In genomic region chr6:152552616-152553209, GRCh38 we compare ENCODE assay signal across 8 cellular contexts.
DNase-seq lines count a peak whose midpoint lies in the region; ATAC-seq, FAIRE-seq and TF ChIP-seq lines count a peak whose summit lies in the region.

No MANE protein-coding gene starts in this region.

- H3K9me3 ChIP-seq in SK-N-MC (ENCODE audit: low read depth, low read length) = no peaks in the 10 kb centered on the region
- peaks cover 0 to 3% of the 10 kb centered on the region in 2 donors for H3K9me3 ChIP-seq in lung (ENCODE audit: control insufficient read depth in 2 of 2, insufficient read depth in 1 of 2, low read length in 1 of 2)
- H3K9me3 ChIP-seq in tibial artery = peaks cover 0 to 5% (median 5%) of the 10 kb centered on the region in 3 donors

- H3K4me1 ChIP-seq in lung (ENCODE audit: control insufficient read depth in 2 of 2, insufficient read depth in 2 of 2, low read length in 2 of 2) (no peaks in the 10 kb centered on the region), tibial artery (no peaks in the 10 kb centered on the region)

- no peak overlapping the region for H3K4me3 ChIP-seq in SK-N-MC
- no peak overlapping the region for H3K4me3 ChIP-seq in dorsolateral prefrontal cortex
- H3K4me3 ChIP-seq in lung = no peak overlapping the region
- no peak overlapping the region for H3K4me3 ChIP-seq in tibial artery

- intact Hi-C loops in dorsolateral prefrontal cortex (cut with DNase I) = no loop called here
- intact Hi-C loops in tibial artery (cut with DNase I; ENCODE audit: low total_unique reads) = no loop called here

- H3K9ac ChIP-seq in SK-N-MC (ENCODE audit: insufficient read length) = no peak overlapping the region

- 30 to 35% methylated on average over 9 of the region's 9 CpGs for whole genome bisulfite sequencing in lung, 2 donors

- no peak overlapping the region for H3K27ac ChIP-seq in SK-N-MC
- no peak overlapping the region for H3K27ac ChIP-seq in dorsolateral prefrontal cortex
- no peak overlapping the region for H3K27ac ChIP-seq in lung (ENCODE audit: low read depth in 1 of 2, low read length in 1 of 2)
- no peak overlapping the region for H3K27ac ChIP-seq in tibial artery

- H3K36me3 ChIP-seq in SK-N-MC (ENCODE audit: insufficient read depth, low read length) (no peaks in the 10 kb centered on the region), lung (ENCODE audit: control insufficient read depth in 2 of 2, insufficient read depth in 2 of 2, low read length in 2 of 2) (no peaks in the 10 kb centered on the region), tibial artery (peaks cover 0 to 7% (median 0%) of the 10 kb centered on the region in 3 donors)

- FAIRE-seq in H54 (lab: Jason Lieb, UNC) = no peak

- H3K27me3 ChIP-seq in dorsolateral prefrontal cortex = no peaks in the 10 kb centered on the region
- no peaks in the 10 kb centered on the region for H3K27me3 ChIP-seq in lung (ENCODE audit: control insufficient read depth, insufficient read depth)
- no peaks in the 10 kb centered on the region for H3K27me3 ChIP-seq in tibial artery

- in situ Hi-C loops in KBM-7 (cut with MboI; ENCODE audit: low pct_unique_long_range_greater_than_20kb, low sequenced_read_pairs) = no loop called here

- ATAC-seq in lung (ENCODE audit: insufficient read depth, low FRiP score) = peak; percentile 80

- no peak for TF ChIP-seq POLR2A in H54 (IDR thresholded peaks at IDR 0.05; ENCODE audit: low read depth, low read length)

- peak; percentile 1 for DNase-seq in stimulated activated CD4-positive, alpha-beta T cell treated with anti-CD3 and anti-CD28 coated beads, Interleukin-12 subunit alpha, Interleukin-12 subunit beta, amount 100 ng/mL, for 4 hours
- DNase-seq in stimulated activated CD4-positive, alpha-beta T cell treated with anti-CD3 and anti-CD28 coated beads, Interleukin-4, amount 100 ng/mL, for 4 hours = no peak
- DNase-seq in H54 (ENCODE audit: insufficient read length, low spot score) (peak; percentile 0), KBM-7 (peak; percentile 52), SK-N-MC (ENCODE audit: low read depth, low spot score) (peak; percentile 50), dorsolateral prefrontal cortex (peak in 8 of 10 donors; percentile 16 to 68 (median 54)), lung (ENCODE audit: low spot score) (peak; percentile 65), tibial artery (peak; percentile 46 to 68)

- TF ChIP-seq CTCF in dorsolateral prefrontal cortex (IDR thresholded peaks at IDR 0.05 in 54 of 56, conservative IDR thresholded peaks at IDR 0.05 in 2 of 56; ENCODE audit: low read depth in 1 of 56, partially characterized antibody in 56 of 56) (peak; percentile 35 to 84 (median 69)), lung (IDR thresholded peaks at IDR 0.05; ENCODE audit: control extremely low read depth, extremely low read depth) (peak; percentile 91), tibial artery (IDR thresholded peaks at IDR 0.05) (peak; percentile 68 to 77)

Comparison
In these comparisons a context has a peak if more than half of its experiments do, and no peak if none do; other contexts are left out.
1. DNase-seq: peak in stimulated activated CD4-positive, alpha-beta T cell treated with anti-CD3 and anti-CD28 coated beads, Interleukin-12 subunit alpha, Interleukin-12 subunit beta, amount 100 ng/mL, for 4 hours (single experiment), H54 (single experiment), KBM-7 (single experiment), SK-N-MC (single experiment), dorsolateral prefrontal cortex (8 of 10), lung (single experiment) and tibial artery (2 of 2); none in stimulated activated CD4-positive, alpha-beta T cell treated with anti-CD3 and anti-CD28 coated beads, Interleukin-4, amount 100 ng/mL, for 4 hours (0 of 2).
2. Peak in every context shown above with its lines, with median percentiles within 50 percentile points of each other: CTCF ChIP-seq.